ENCODE assay signal across 21 cellular contexts in genomic region chr21:42632336-42632751, GRCh38. TPM values are rescaled to one million over a fixed set of nuclear protein-coding genes. Genes with fewer than 3 reads are reported as not detected.
DNase-seq lines count a peak whose midpoint lies in the region; ATAC-seq, FAIRE-seq and TF ChIP-seq lines count a peak whose summit lies in the region.
"Had no signal": no experiment of that assay in that cellular context is flagged by ENCODE, and none has a peak within 500 bp of the region (broad histone marks: within the 10 kb centered on the region; RNA-seq: fewer than 3 reads in every experiment).

No MANE protein-coding gene starts in this region.

- H3K4me3 ChIP-seq in GM23338, result no peak overlapping the region
- no peak overlapping the region for H3K4me3 ChIP-seq in Peyer's patch
- H3K4me3 ChIP-seq in kidney (ENCODE audit: low read length in 2 of 2), result no peak overlapping the region
- no peak overlapping the region for H3K4me3 ChIP-seq in sigmoid colon
- no peak overlapping the region for H3K4me3 ChIP-seq in H7 (ENCODE audit: insufficient read depth, low read depth, low read length)
- H3K4me3 ChIP-seq: A549, GM23248 had no signal

- no peaks in the 10 kb centered on the region for H3K36me3 Mint-ChIP-seq in GM23338 (ENCODE audit: low read depth)
- H3K36me3 Mint-ChIP-seq: CD4-positive, alpha-beta memory T cell had no signal

- TF ChIP-seq EP300 in sigmoid colon (IDR thresholded peaks at IDR 0.05), result no peak

- H3K27ac ChIP-seq in GM23338 (ENCODE audit: low read depth), result no peak overlapping the region
- no peak overlapping the region for H3K27ac ChIP-seq in Peyer's patch
- no peak overlapping the region for H3K27ac ChIP-seq in kidney (ENCODE audit: low read depth in 2 of 2, low read length in 2 of 2)
- no peak overlapping the region for H3K27ac ChIP-seq in sigmoid colon
- H3K27ac ChIP-seq: A549, GM23248 had no signal

- peak; percentile 19 to 36; a peak in 3 of 4 replicates for TF ChIP-seq CTCF in GM23338 (conservative IDR thresholded peaks at IDR 0.05; ENCODE audit: low read depth in 2 of 2)
- no peak for TF ChIP-seq CTCF in Peyer's patch (IDR thresholded peaks at IDR 0.05)
- TF ChIP-seq CTCF in kidney (IDR thresholded peaks at IDR 0.05; ENCODE audit: borderline replicate concordance, extremely low read depth, insufficient read depth), result no peak
- no peak for TF ChIP-seq CTCF in sigmoid colon (IDR thresholded peaks at IDR 0.05)

- H4K20me1 ChIP-seq in GM23338 (replicated peaks; ENCODE audit: insufficient read depth), result no peaks in the 10 kb centered on the region

- no peaks in the 10 kb centered on the region for H3K9me3 Mint-ChIP-seq in GM23338
- H3K9me3 Mint-ChIP-seq: CD4-positive, alpha-beta memory T cell had no signal

- no peak for TF ChIP-seq POLR2A in Peyer's patch (IDR thresholded peaks at IDR 0.05)
- TF ChIP-seq POLR2A in sigmoid colon (IDR thresholded peaks at IDR 0.05), result no peak

- H2AFZ ChIP-seq in GM23338, result no peak overlapping the region
- H2AFZ ChIP-seq: GM23248 had no signal

- H3K9me3 ChIP-seq in Peyer's patch, result no peaks in the 10 kb centered on the region
- H3K9me3 ChIP-seq in kidney (ENCODE audit: control insufficient read depth in 1 of 2, low read length in 2 of 2), result no peaks in the 10 kb centered on the region
- H3K9me3 ChIP-seq in sigmoid colon, result no peaks in the 10 kb centered on the region
- H3K9me3 ChIP-seq: A549 had no signal

- intact Hi-C loops in kidney (cut with DNase I), result no loop called here
- intact Hi-C loops in sigmoid colon (cut with DNase I), result no loop called here

- H3K9ac ChIP-seq in kidney (ENCODE audit: low read length in 2 of 2), result no peak overlapping the region
- H3K9ac ChIP-seq: GM23248 had no signal

- H3F3A ChIP-seq in GM23338 (replicated peaks; ENCODE audit: low read depth), result 0 out of 2 replicates have a peak, but pooled peaks cover 4% of the 10 kb centered on the region

- peak; percentile 64 for ATAC-seq in GM23338
- ATAC-seq: A549 had no signal

- H3K27me3 Mint-ChIP-seq in GM23338 (ENCODE audit: insufficient read depth, low read depth, poor library complexity), result no peaks in the 10 kb centered on the region

- H3K27ac Mint-ChIP-seq in GM23338, result no peak overlapping the region
- H3K27ac Mint-ChIP-seq: CD4-positive, alpha-beta memory T cell had no signal

- no peak overlapping the region for H3K4me2 ChIP-seq in GM23338
- H3K4me2 ChIP-seq: A549 had no signal

- no peak for FAIRE-seq in kidney (lab: Jason Lieb, UNC)
- FAIRE-seq: A549 had no signal

- no peaks in the 10 kb centered on the region for H3K79me2 ChIP-seq in GM23338 (replicated peaks; ENCODE audit: insufficient read depth)

- H3K36me3 ChIP-seq in GM23338 (ENCODE audit: insufficient read depth) (no peaks in the 10 kb centered on the region), Peyer's patch (no peaks in the 10 kb centered on the region), kidney (ENCODE audit: control insufficient read depth in 1 of 2, insufficient read depth in 2 of 2, low read length in 2 of 2) (no peaks in the 10 kb centered on the region), sigmoid colon (no peaks in the 10 kb centered on the region), H7 (replicated peaks; ENCODE audit: control insufficient read depth, insufficient read depth, low read length) (no peaks in the 10 kb centered on the region)

- WGBS in sigmoid colon, 2 donors, result 94 to 97% methylated on average over 12 of the region's 12 CpGs

- H3K4me3 Mint-ChIP-seq in GM23338, result no peak overlapping the region
- H3K4me3 Mint-ChIP-seq: CD4-positive, alpha-beta memory T cell had no signal

- H3K9me2 ChIP-seq in GM23338 (ENCODE audit: insufficient read depth), result no peaks in the 10 kb centered on the region

- DNase-seq in GM23338 (ENCODE audit: low spot score) (peak; percentile 44), Peyer's patch (peak in 2 of 3 donors; percentile 27 to 35), kidney (peak; percentile 45), sigmoid colon (peak; percentile 50), H7 (no peak), NCI-H2081 treated with DMSO at 0.1 percent for 48 hours (lab: John Stamatoyannopoulos, UW) (no peak)
- no peak for DNase-seq in stimulated activated CD4-positive, alpha-beta T cell treated with anti-CD3 and anti-CD28 coated beads, Interleukin-12 subunit alpha, Interleukin-12 subunit beta, amount 100 ng/mL, for 4 hours
- DNase-seq: CD4-positive, alpha-beta memory T cell; DMS153; GDM1; GM23248; KBM-7; MV-4-11; NCI-H1417; NCI-H187; NCI-H2227 treated with DMSO at 0.1 percent for 48 hours; NCI-H524; NCI-H82; OCI-M1; RPMI8226 had no signal

- peaks cover 2% of the 10 kb centered on the region for H3K4me1 Mint-ChIP-seq in GM23338
- H3K4me1 Mint-ChIP-seq: CD4-positive, alpha-beta memory T cell had no signal

- no peaks in the 10 kb centered on the region for H3K27me3 ChIP-seq in GM23338 (ENCODE audit: insufficient read depth)
- no peaks in the 10 kb centered on the region for H3K27me3 ChIP-seq in Peyer's patch
- no peaks in the 10 kb centered on the region for H3K27me3 ChIP-seq in sigmoid colon
- no peaks in the 10 kb centered on the region for H3K27me3 ChIP-seq in H7 (ENCODE audit: control insufficient read depth, insufficient read depth, low read length)

- H3K4me1 ChIP-seq in GM23338 (ENCODE audit: insufficient read depth) (no peaks in the 10 kb centered on the region), Peyer's patch (no peaks in the 10 kb centered on the region), kidney (ENCODE audit: control insufficient read depth in 1 of 2, insufficient read depth in 1 of 2, low read depth in 1 of 2, low read length in 2 of 2) (no peaks in the 10 kb centered on the region), sigmoid colon (peaks cover 0 to 15% (median 12%) of the 10 kb centered on the region in 4 donors)
- H3K4me1 ChIP-seq: A549 had no signal

TF ChIP-seq in GM23338, 12 proteins besides CTCF, POLR2A, EP300 and RAD21:
- TF ChIP-seq ZNF331 (CRISPR knock-in tag; IDR thresholded peaks at IDR 0.05; ENCODE audit: low read depth) (no peak), REST (IDR thresholded peaks at IDR 0.05; ENCODE audit: unreplicated experiment) (no peak)

RNA-seq across cellular contexts. Expression of gene PDE9A, which starts 21.1 kb away (rescaled TPM):
- 26.5 and 33.3 TPM in 2 replicates for total RNA-seq in GM23338 (2014; rRNA removed; shearing (Covaris generic))
- polyA plus RNA-seq in GM23338 (2016; fragmentation: Nextera tagmentation; extraction: Ambion mirVana) (27.2 and 31.1 TPM in 2 replicates), kidney (ENCODE audit: insufficient read depth, low read depth, low replicate concordance) (30.1 TPM), sigmoid colon (100 to 1,000 TPM; 103 to 433 (median 184) TPM)
- total RNA-seq in Peyer's patch (100 to 1,000 TPM in 3 of 4 donors, 10 to 100 TPM in 1; 92.4 to 478 (median 444) TPM), kidney (39.0 TPM), sigmoid colon (100 to 1,000 TPM in 1 of 4 donors, 10 to 100 TPM in 3; 71.6 to 102 (median 83.2) TPM)
- total RNA-seq in H7 (2014; rRNA removed; shearing (Covaris generic)), result 24.2 and 37.9 TPM in 2 replicates
- total RNA-seq: GM23248 had no signal
- polyA plus RNA-seq: GM23248 had no signal

Comparison
In these comparisons a context has a peak if more than half of its experiments do, and no peak if none do; other contexts are left out.
1. DNase-seq: peak in GM23338 (single experiment), Peyer's patch (2 of 3), kidney (single experiment) and sigmoid colon (single experiment); none in H7 (single experiment), NCI-H2081 treated with DMSO at 0.1 percent for 48 hours (single experiment) and stimulated activated CD4-positive, alpha-beta T cell treated with anti-CD3 and anti-CD28 coated beads, Interleukin-12 subunit alpha, Interleukin-12 subunit beta, amount 100 ng/mL, for 4 hours (single experiment).
2. CTCF ChIP-seq: peak in GM23338 (2 of 2); none in Peyer's patch (0 of 6), kidney (single experiment) and sigmoid colon (0 of 4).